Comparison of ENCODE assay signal across 12 cellular contexts in the genomic region with DNA sequence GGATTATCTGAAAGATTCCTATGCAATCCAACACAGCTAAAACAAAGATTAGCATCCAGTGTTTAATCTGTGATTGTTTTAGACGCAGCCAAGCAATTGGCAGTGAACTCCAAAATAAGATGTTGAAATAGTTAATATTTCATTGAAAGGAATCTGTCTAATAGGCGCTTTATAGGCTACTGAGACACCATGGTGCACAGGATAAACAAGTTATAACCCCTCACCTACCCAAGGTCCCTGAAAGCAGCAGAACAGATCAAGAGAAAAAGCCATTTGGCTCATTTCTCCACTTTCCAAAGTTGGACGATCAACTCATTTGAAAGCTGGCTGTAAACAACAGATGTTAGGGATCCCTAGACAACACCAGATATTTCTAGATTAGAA. TPM values are rescaled to one million over a fixed set of nuclear protein-coding genes. Genes with fewer than 3 reads are reported as not detected.
DNase-seq lines count a peak whose midpoint lies in the region; ATAC-seq, FAIRE-seq and TF ChIP-seq lines count a peak whose summit lies in the region.
"Had no signal": no experiment of that assay in that cellular context is flagged by ENCODE, and none has a peak within 500 bp of the region (broad histone marks: within the 10 kb centered on the region; RNA-seq: fewer than 3 reads in every experiment).

No MANE protein-coding gene starts in this region.

- no peak for DNase-seq in adrenal gland
- no peak for DNase-seq in kidney
- DNase-seq in spleen: no peak
- no peak for DNase-seq in stimulated activated CD4-positive, alpha-beta T cell treated with anti-CD3 and anti-CD28 coated beads, Interleukin-4, amount 100 ng/mL, for 1 hour
- DNase-seq in GM13976 (ENCODE audit: low spot score): no peak
- DNase-seq: activated naive CD4-positive, alpha-beta T cell treated with anti-CD3 and anti-CD28 coated beads for 36 hours; CD4-positive, CD25-positive, alpha-beta regulatory T cell; foreskin melanocyte had no signal

- H3K36me3 ChIP-seq in DOHH2 (ENCODE audit: control insufficient read depth, low read length): peaks cover 90% of the 10 kb centered on the region
- peaks cover 0 to 18% of the 10 kb centered on the region in 2 donors for H3K36me3 ChIP-seq in adrenal gland (replicated peaks in 1 of 2)
- peaks cover 10 to 15% of the 10 kb centered on the region in 2 donors for H3K36me3 ChIP-seq in kidney (ENCODE audit: control insufficient read depth in 1 of 2, insufficient read depth in 2 of 2, low read length in 2 of 2)
- peaks cover 0 to 36% (median 28%) of the 10 kb centered on the region in 6 donors for H3K36me3 ChIP-seq in spleen
- H3K36me3 ChIP-seq: neutrophil had no signal

- H3K4me3 ChIP-seq in DOHH2 (ENCODE audit: low read length) (no peak overlapping the region), adrenal gland (peak overlapping the region in 1 of 4 donors; percentile 12), kidney (ENCODE audit: low read length in 2 of 2) (peak overlapping the region; percentile 33 to 44), spleen (peak overlapping the region in 2 of 8 donors; percentile 25 to 46)

- in situ Hi-C loops in GM13976 (cut with MboI; ENCODE audit: low sequenced_read_pairs, unreplicated experiment): no loop called here

- H3K27ac ChIP-seq in DOHH2 (ENCODE audit: low read depth, low read length): no peak overlapping the region
- peak overlapping the region in 4 of 5 donors; percentile 4 to 75 (median 30) for H3K27ac ChIP-seq in adrenal gland
- peak overlapping the region; percentile 53 to 77 for H3K27ac ChIP-seq in kidney (ENCODE audit: low read depth in 2 of 2, low read length in 2 of 2)
- peak overlapping the region in 7 of 8 donors; percentile 4 to 74 (median 53) for H3K27ac ChIP-seq in spleen
- H3K27ac ChIP-seq: neutrophil had no signal

- WGBS in adrenal gland, 4 donors: 19 to 26% (median 25%) methylated on average over 3 of the region's 3 CpGs
- 61 to 83% (median 64%) methylated on average over 3 of the region's 3 CpGs for WGBS in spleen, 5 donors

- no peaks in the 10 kb centered on the region for H3K9me2 ChIP-seq in DOHH2 (replicated peaks; ENCODE audit: control insufficient read depth, low read length)

- H3K9me3 ChIP-seq in DOHH2 (ENCODE audit: control insufficient read depth, insufficient read depth, low read length) (no peaks in the 10 kb centered on the region), adrenal gland (replicated peaks in 1 of 3) (no peaks in the 10 kb centered on the region), kidney (ENCODE audit: control insufficient read depth in 1 of 2, low read length in 2 of 2) (no peaks in the 10 kb centered on the region), spleen (no peaks in the 10 kb centered on the region)
- H3K9me3 ChIP-seq: neutrophil had no signal

- H3K4me2 ChIP-seq in DOHH2 (ENCODE audit: low read length): peak overlapping the region; percentile 28

- H4K20me1 ChIP-seq in DOHH2 (ENCODE audit: control insufficient read depth, insufficient read depth, low read depth, low read length): peaks cover 47% of the 10 kb centered on the region

- TF ChIP-seq POLR2A in adrenal gland (IDR thresholded peaks at IDR 0.05) (no peak), spleen (IDR thresholded peaks at IDR 0.05) (no peak)

- TF ChIP-seq CTCF in DOHH2 (IDR thresholded peaks at IDR 0.05; ENCODE audit: low read depth, low read length, poor library complexity, severe bottlenecking) (no peak), adrenal gland (IDR thresholded peaks at IDR 0.05) (no peak), kidney (IDR thresholded peaks at IDR 0.05; ENCODE audit: borderline replicate concordance, extremely low read depth, insufficient read depth) (no peak), spleen (IDR thresholded peaks at IDR 0.05 in 8 of 11, conservative IDR thresholded peaks at IDR 0.05 in 3 of 11) (no peak), GM13976 (IDR thresholded peaks at IDR 0.05; ENCODE audit: borderline replicate concordance, control extremely low read depth, extremely low read depth, insufficient read depth, missing control alignments) (no peak)

- no peaks in the 10 kb centered on the region for H3F3A ChIP-seq in DOHH2 (ENCODE audit: control insufficient read depth, insufficient read depth)

- H3K27me3 ChIP-seq in DOHH2 (ENCODE audit: control insufficient read depth, low read length): no peaks in the 10 kb centered on the region
- H3K27me3 ChIP-seq in adrenal gland: no peaks in the 10 kb centered on the region
- H3K27me3 ChIP-seq in spleen (replicated peaks in 1 of 7): no peaks in the 10 kb centered on the region
- H3K27me3 ChIP-seq: neutrophil had no signal

- H3K4me1 ChIP-seq in DOHH2 (ENCODE audit: control insufficient read depth, low read length) (peaks cover 41% of the 10 kb centered on the region), adrenal gland (replicated peaks in 1 of 2) (peaks cover 21 to 43% of the 10 kb centered on the region in 2 donors), kidney (ENCODE audit: control insufficient read depth in 1 of 2, insufficient read depth in 1 of 2, low read depth in 1 of 2, low read length in 2 of 2) (peaks cover 21 to 26% of the 10 kb centered on the region in 2 donors), spleen (peaks cover 0 to 61% (median 48%) of the 10 kb centered on the region in 6 donors)

- ATAC-seq in GM21786 (IDR thresholded peaks at IDR 0.05; ENCODE audit: unreplicated experiment) (no peak), HG03095 (IDR thresholded peaks at IDR 0.05; ENCODE audit: unreplicated experiment) (no peak)

- peak overlapping the region in 1 of 2 donors; percentile 42 for H3K9ac ChIP-seq in kidney (ENCODE audit: low read length in 2 of 2)

- intact Hi-C loops in adrenal gland (cut with DNase I): no loop called here
- intact Hi-C loops in kidney (cut with DNase I): no loop called here
- intact Hi-C loops in spleen (cut with DNase I; ENCODE audit: low total_unique reads): no loop called here

- H3K79me2 ChIP-seq in DOHH2 (ENCODE audit: control insufficient read depth, low read length): peaks cover 92% of the 10 kb centered on the region

- no peak for FAIRE-seq in kidney (lab: Jason Lieb, UNC)

RNA-seq across cellular contexts. Expression of gene PUM3, which starts 4.9 kb away (rescaled TPM):
- total RNA-seq in adrenal gland: 10 to 100 TPM; 14.6 to 38.9 (median 24.7) TPM
- 10 to 100 TPM; 33.1 to 53.6 (median 42.9) TPM for polyA plus RNA-seq in adrenal gland
- 51.4 TPM for total RNA-seq in kidney
- polyA plus RNA-seq in kidney (ENCODE audit: insufficient read depth, low read depth, low replicate concordance): 42.7 TPM
- total RNA-seq in spleen: 10 to 100 TPM; 21.9 to 58.5 (median 37.5) TPM
- polyA plus RNA-seq in spleen: 10 to 100 TPM; 20.9 to 48.4 (median 39.6) TPM
